In genomic region chr1:52686261-52686751, GRCh38 we compare ENCODE assay signal across 8 cellular contexts. TPM values are rescaled to one million over a fixed set of nuclear protein-coding genes. Genes with fewer than 3 reads are reported as not detected.
A peak's percentile ranks its signal among the peaks of the same experiment; 100 is the strongest.
DNase-seq lines count a peak whose midpoint lies in the region; ATAC-seq, FAIRE-seq and TF ChIP-seq lines count a peak whose summit lies in the region.
"Not testable (repeated sequence)": the region's sequence is repeated elsewhere in the genome, so short reads cannot be mapped to it uniquely, and the experiment has no call there.

No MANE protein-coding gene starts in this region.

- CTCF ChIA-PET in A549 (lab: Yijun Ruan, JAX), result interaction anchor here (0.6 to 2.2 kb wide), 31 partner anchors 8 to 740 kb away, joined by 3 to 12 read pairs (median 4); partner anchors contain the start of genes COA7 and TUT4

- H3K27me3 ChIP-seq in brain microvascular endothelial cell (replicated peaks), result not testable (repeated sequence)

- FAIRE-seq in A549 (lab: Jason Lieb, UNC), result not testable (repeated sequence)

- POLR2A ChIA-PET in A549 (lab: Yijun Ruan, JAX), result interaction anchor here (2.4 kb wide), 1 partner anchor 133 kb away, joined by 12 read pairs; the partner anchor contains the start of gene TUT4

- H3K4me2 ChIP-seq in A549, result not testable (repeated sequence)

- TF ChIP-seq CTCF in A549 (IDR thresholded peaks at IDR 0.05), result peak; percentile 58
- peak; percentile 82 for TF ChIP-seq CTCF in brain microvascular endothelial cell (IDR thresholded peaks at IDR 0.05; ENCODE audit: low read depth, low read length, missing control alignments)

- TF ChIP-seq POLR2A in A549 (IDR thresholded peaks at IDR 0.05; ENCODE audit: low read length), result not testable (repeated sequence)

- DNase-seq in A549 (ENCODE audit: low read depth in 1 of 2, low spot score in 1 of 2) (peak; percentile 56 to 68), NCI-H748 (lab: John Stamatoyannopoulos, UW; ENCODE audit: unreplicated experiment) (peak; percentile 74), brain microvascular endothelial cell (peak; percentile 65), iPS-NIHi11 (ENCODE audit: low spot score) (peak; percentile 82)
- peak; percentile 62 for DNase-seq in activated CD4-positive, alpha-beta T cell treated with anti-CD3 and anti-CD28 coated beads for 1 hour
- peak; percentile 68 for DNase-seq in stimulated activated CD4-positive, alpha-beta T cell treated with anti-CD3 and anti-CD28 coated beads, Interleukin-12 subunit alpha, Interleukin-12 subunit beta, amount 100 ng/mL, for 4 hours

- WGBS in A549 (ENCODE audit: missing lambda C conversion rate), result 31% methylated on average over 17 of the region's 17 CpGs

- in situ Hi-C loops in brain microvascular endothelial cell (cut with HindIII; ENCODE audit: low pct_ligation_motif_present, low sequenced_read_pairs), result not testable (repeated sequence)

- peak; percentile 87 to 89 for ATAC-seq in A549
- ATAC-seq in GM18502 (IDR thresholded peaks at IDR 0.05; ENCODE audit: poor library complexity, unreplicated experiment), result peak; percentile 82
- ATAC-seq in HG03571 (IDR thresholded peaks at IDR 0.05; ENCODE audit: unreplicated experiment), result peak; percentile 72

- TF ChIP-seq EP300 in A549 (IDR thresholded peaks at IDR 0.05), result not testable (repeated sequence)

- not testable (repeated sequence) for H3K9me3 ChIP-seq in A549

- H3K36me3 ChIP-seq in brain microvascular endothelial cell (replicated peaks), result peaks cover 28% of the 10 kb centered on the region

- peak; percentile 68 to 81 for TF ChIP-seq RAD21 in A549 (conservative IDR thresholded peaks at IDR 0.05 in 1 of 2, IDR thresholded peaks at IDR 0.05 in 1 of 2)

- not testable (repeated sequence) for H3K4me1 ChIP-seq in A549

- not testable (repeated sequence) for H3K4me3 ChIP-seq in A549; brain microvascular endothelial cell (ENCODE audit: low read depth, low read length)

- not testable (repeated sequence) for H3K27ac ChIP-seq in A549, brain microvascular endothelial cell

TF ChIP-seq in A549, 52 proteins besides CTCF, POLR2A, EP300 and RAD21:
- TF ChIP-seq SMC3 (IDR thresholded peaks at IDR 0.05), result peak; percentile 62; the same call in 2 of the 3 replicates

RNA-seq across cellular contexts. Expression of gene COA7, which starts 11.8 kb away (rescaled TPM):
- 17.1 and 18.1 TPM in 2 replicates for polyA plus RNA-seq in A549 (2011; rRNA removed)
- polyA plus RNA-seq in A549 (2012; cell fraction: cytosol; rRNA removed), result 12.7 and 17.8 TPM in 2 replicates
- polyA plus RNA-seq in A549 (2012; cell fraction: nucleus; rRNA removed), result 7.2 and 9.4 TPM in 2 replicates
- polyA plus RNA-seq in A549 (2017; fragmentation: RNase III; extraction: RNeasy Plus Mini Kit Qiagen cat#74134 plus additional on column Dnase treatment), result 22.0 to 23.6 TPM (median 22.3 TPM) in 3 replicates
- 24.1 and 29.5 TPM in 2 replicates for polyA minus RNA-seq in A549 (2011; rRNA and poly(A)+ RNA removed)

RNA-seq across cellular contexts. Expression of gene ZYG11B, which starts 39.9 kb away (rescaled TPM):
- 14.1 and 15.9 TPM in 2 replicates for polyA plus RNA-seq in A549 (2011; rRNA removed)
- polyA plus RNA-seq in A549 (2012; cell fraction: cytosol; rRNA removed), result 2.6 and 4.2 TPM in 2 replicates
- 1.8 and 2.6 TPM in 2 replicates for polyA plus RNA-seq in A549 (2012; cell fraction: nucleus; rRNA removed)
- polyA plus RNA-seq in A549 (2017; fragmentation: RNase III; extraction: RNeasy Plus Mini Kit Qiagen cat#74134 plus additional on column Dnase treatment), result 5.4 to 5.8 TPM (median 5.5 TPM) in 3 replicates
- 27.9 and 28.8 TPM in 2 replicates for polyA minus RNA-seq in A549 (2011; rRNA and poly(A)+ RNA removed)

RNA-seq across cellular contexts. Expression of gene SHISAL2A, which starts 53.3 kb away (rescaled TPM):
- 0.26 TPM in 1 of 2 replicates, not detected in the other for polyA plus RNA-seq in A549 (2011; rRNA removed)
- 0.05 and 0.09 TPM in 2 replicates for polyA plus RNA-seq in A549 (2012; cell fraction: cytosol; rRNA removed)
- 0.04 and 0.17 TPM in 2 replicates for polyA plus RNA-seq in A549 (2012; cell fraction: nucleus; rRNA removed)
- not detected in 3 replicates for polyA plus RNA-seq in A549 (2017; fragmentation: RNase III; extraction: RNeasy Plus Mini Kit Qiagen cat#74134 plus additional on column Dnase treatment)
- polyA minus RNA-seq in A549 (2011; rRNA and poly(A)+ RNA removed), result not detected in 2 replicates
